ENCODE assay signal across 17 cellular contexts in the genomic region with DNA sequence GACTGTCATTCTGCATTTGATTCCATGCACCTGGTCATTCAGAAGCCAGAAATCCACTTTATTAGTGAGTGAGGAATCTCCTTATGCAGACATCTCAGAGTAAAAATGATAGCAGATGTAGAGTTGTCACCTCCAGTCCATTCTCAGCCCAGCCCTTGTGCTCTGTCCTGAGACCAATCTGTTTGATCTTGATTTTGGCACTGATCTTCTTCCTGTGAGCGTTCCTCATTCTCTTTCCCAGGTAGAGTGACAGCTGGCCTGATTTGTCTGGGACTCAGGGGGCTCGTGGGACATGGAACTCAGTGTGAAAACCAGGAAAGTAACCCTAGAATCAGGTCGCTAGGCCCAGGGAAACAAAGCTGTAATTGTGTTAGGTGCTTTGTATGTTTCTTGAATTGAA. TPM values are rescaled to one million over a fixed set of nuclear protein-coding genes. Genes with fewer than 3 reads are reported as not detected.
A peak's percentile ranks its signal among the peaks of the same experiment; 100 is the strongest.
DNase-seq lines count a peak whose midpoint lies in the region; ATAC-seq, FAIRE-seq and TF ChIP-seq lines count a peak whose summit lies in the region.
"Had no signal": no experiment of that assay in that cellular context is flagged by ENCODE, and none has a peak within 500 bp of the region (broad histone marks: within the 10 kb centered on the region; RNA-seq: fewer than 3 reads in every experiment).

No MANE protein-coding gene starts in this region.

- no peaks in the 10 kb centered on the region for H3K27me3 ChIP-seq in CD4-positive, alpha-beta T cell (ENCODE audit: control insufficient read depth, insufficient read depth, low read length)
- H3K27me3 ChIP-seq: brain microvascular endothelial cell had no signal

- no peak for FAIRE-seq in RCC 7860 (lab: Jason Lieb, UNC)
- FAIRE-seq: A549, G401.6 had no signal

- no peak overlapping the region for H3K27ac ChIP-seq in CD4-positive, alpha-beta T cell (ENCODE audit: low read depth, low read length)
- H3K27ac ChIP-seq: A549, brain microvascular endothelial cell, thoracic aorta had no signal

- H3K4me1 Mint-ChIP-seq in T-helper 2 cell treated with Interferon-gamma antibody and Interleukin-4, amounts not matched to agents 5 μg/mL and 100 μg/mL, for 36 hours (ENCODE audit: low read depth): peaks cover 85% of the 10 kb centered on the region
- H3K4me1 Mint-ChIP-seq in CD4-positive, alpha-beta T cell (ENCODE audit: low read depth): peaks cover 95% of the 10 kb centered on the region
- H3K4me1 Mint-ChIP-seq in activated B cell treated with CpG ODN at 0.5 μM for 24 hours: peaks cover 91% of the 10 kb centered on the region

- 66 to 80% methylated on average over 3 of the region's 3 CpGs for WGBS in lower leg skin, 2 donors

- POLR2A ChIA-PET in CD4-positive, alpha-beta T cell (lab: Charles Lee): interaction anchor here (1.0 to 8.0 kb wide), 5 partner anchors 10 to 115 kb away, joined by 3 to 67 read pairs (median 17); partner anchors contain the start of gene ARHGAP25
- POLR2A ChIA-PET in activated B cell treated with CpG ODN at 0.5 μM for 24 hours (lab: Charles Lee): interaction anchor here (0.7 to 11.4 kb wide), 7 partner anchors 9 to 277 kb away, joined by 3 to 74 read pairs (median 9); partner anchors contain the start of genes APLF, ARHGAP25 and FBXO48

- TF ChIP-seq POLR2A in lower leg skin (IDR thresholded peaks at IDR 0.05): no peak

- H3K36me3 Mint-ChIP-seq in T-helper 2 cell treated with Interferon-gamma antibody and Interleukin-4, amounts not matched to agents 5 μg/mL and 100 μg/mL, for 36 hours (ENCODE audit: low read depth): peaks cover 70% of the 10 kb centered on the region
- H3K36me3 Mint-ChIP-seq in CD4-positive, alpha-beta T cell (ENCODE audit: low read depth): peaks cover 83% of the 10 kb centered on the region
- peaks cover 47% of the 10 kb centered on the region for H3K36me3 Mint-ChIP-seq in activated B cell treated with CpG ODN at 0.5 μM for 24 hours (ENCODE audit: low read depth)

- no peaks in the 10 kb centered on the region for H3K9me3 Mint-ChIP-seq in T-helper 2 cell treated with Interferon-gamma antibody and Interleukin-4, amounts not matched to agents 5 μg/mL and 100 μg/mL, for 36 hours
- no peaks in the 10 kb centered on the region for H3K9me3 Mint-ChIP-seq in CD4-positive, alpha-beta T cell
- H3K9me3 Mint-ChIP-seq in activated B cell treated with CpG ODN at 0.5 μM for 24 hours: no peaks in the 10 kb centered on the region

- intact Hi-C loops in CD4-positive, alpha-beta T cell (cut with DNase I, micrococcal nuclease): no loop called here
- intact Hi-C loops in activated B cell treated with CpG ODN at 0.5 μM for 24 hours (cut with micrococcal nuclease): no loop called here
- intact Hi-C loops in lower leg skin (cut with DNase I; ENCODE audit: low total_unique reads): loop anchor here (10.0 kb wide), 1 partner anchor 181 kb away; no protein-coding TSS in a partner anchor

- no peak for DNase-seq in T-helper 2 cell treated with Interferon-gamma antibody and Interleukin-4, amounts not matched to agents 5 μg/mL and 100 μg/mL, for 36 hours (ENCODE audit: low spot score)
- no peak for DNase-seq in T-helper 2 cell
- DNase-seq in CD4-positive, alpha-beta T cell: no peak
- DNase-seq in activated B cell treated with CpG ODN at 0.5 μM for 24 hours: no peak
- peak; percentile 2 to 32 for DNase-seq in lower leg skin (ENCODE audit: low spot score in 2 of 2)
- DNase-seq in RCC 7860 (ENCODE audit: low spot score): no peak
- DNase-seq in H4 (ENCODE audit: low spot score): no peak
- no peak for DNase-seq in NOMO-1 treated with dmso at 0.1 percent for 144 hours (lab: John Stamatoyannopoulos, UW; ENCODE audit: unreplicated experiment)
- DNase-seq: brain microvascular endothelial cell; COR-L47; effector CD8-positive, alpha-beta T cell; NCI-H1694; NCI-H526 had no signal

- no peak overlapping the region for H3K27ac Mint-ChIP-seq in T-helper 2 cell treated with Interferon-gamma antibody and Interleukin-4, amounts not matched to agents 5 μg/mL and 100 μg/mL, for 36 hours
- no peak overlapping the region for H3K27ac Mint-ChIP-seq in CD4-positive, alpha-beta T cell
- peak overlapping the region; percentile 87 for H3K27ac Mint-ChIP-seq in activated B cell treated with CpG ODN at 0.5 μM for 24 hours

- no peak for ATAC-seq in CD4-positive, alpha-beta T cell (ENCODE audit: poor library complexity)
- no peak for ATAC-seq in activated B cell treated with CpG ODN at 0.5 μM for 24 hours (ENCODE audit: low read depth)
- ATAC-seq: A549, left lobe of liver had no signal

- H3K27me3 Mint-ChIP-seq in T-helper 2 cell treated with Interferon-gamma antibody and Interleukin-4, amounts not matched to agents 5 μg/mL and 100 μg/mL, for 36 hours (ENCODE audit: low read depth): no peaks in the 10 kb centered on the region
- H3K27me3 Mint-ChIP-seq in CD4-positive, alpha-beta T cell: no peaks in the 10 kb centered on the region
- H3K27me3 Mint-ChIP-seq in activated B cell treated with CpG ODN at 0.5 μM for 24 hours: no peaks in the 10 kb centered on the region

- no peak for TF ChIP-seq CTCF in CD4-positive, alpha-beta T cell (IDR thresholded peaks at IDR 0.05)
- TF ChIP-seq CTCF in activated B cell treated with CpG ODN at 0.5 μM for 24 hours (IDR thresholded peaks at IDR 0.05) (no peak), lower leg skin (IDR thresholded peaks at IDR 0.05) (no peak)

- no peak overlapping the region for H3K4me3 ChIP-seq in lower leg skin (ENCODE audit: low read depth, poor library complexity, severe bottlenecking)
- H3K4me3 ChIP-seq: A549, thoracic aorta had no signal

- H3K9me3 ChIP-seq in CD4-positive, alpha-beta T cell (ENCODE audit: control insufficient read depth, low read length): no peaks in the 10 kb centered on the region
- H3K9me3 ChIP-seq: A549, thoracic aorta had no signal

- H3K4me3 Mint-ChIP-seq in T-helper 2 cell treated with Interferon-gamma antibody and Interleukin-4, amounts not matched to agents 5 μg/mL and 100 μg/mL, for 36 hours: peak overlapping the region; percentile 56
- H3K4me3 Mint-ChIP-seq in CD4-positive, alpha-beta T cell: peak overlapping the region; percentile 70
- H3K4me3 Mint-ChIP-seq in activated B cell treated with CpG ODN at 0.5 μM for 24 hours: peak overlapping the region; percentile 55

- CTCF ChIA-PET in CD4-positive, alpha-beta T cell (lab: Charles Lee): interaction anchor here (0.7 to 2.3 kb wide), 5 partner anchors 9 to 96 kb away, joined by 3 to 10 read pairs (median 4); no protein-coding TSS in a partner anchor
- CTCF ChIA-PET in activated B cell treated with CpG ODN at 0.5 μM for 24 hours (lab: Charles Lee): interaction anchor here (0.8 to 3.4 kb wide), 6 partner anchors 8 to 256 kb away, joined by 3 to 25 read pairs (median 10); no protein-coding TSS in a partner anchor

RNA-seq across cellular contexts. Expression of gene ARHGAP25, which starts 8.9 kb away (rescaled TPM):
- 10 to 100 TPM; 39.3 to 41.8 TPM for total RNA-seq in CD4-positive, alpha-beta T cell
- total RNA-seq in activated B cell treated with CpG ODN at 0.5 μM for 24 hours (324 and 336 TPM in 2 replicates), lower leg skin (1 to 10 TPM; 3.3 to 9.6 (median 4.9) TPM)
- total RNA-seq in H4 (2014; rRNA removed; shearing (Covaris generic)): 0.49 and 0.56 TPM in 2 replicates

Comparison
In these comparisons a context has a peak if more than half of its experiments do, and no peak if none do; other contexts are left out.
1. DNase-seq: peak in lower leg skin (2 of 2); none in T-helper 2 cell treated with Interferon-gamma antibody and Interleukin-4, amounts not matched to agents 5 μg/mL and 100 μg/mL, for 36 hours (single experiment), T-helper 2 cell (0 of 5), CD4-positive, alpha-beta T cell (0 of 10), activated B cell treated with CpG ODN at 0.5 μM for 24 hours (single experiment), RCC 7860 (single experiment), H4 (single experiment) and NOMO-1 treated with dmso at 0.1 percent for 144 hours (single experiment).
2. Peak in every context shown above with its lines, with median percentiles within 50 percentile points of each other: H3K4me3 Mint-ChIP-seq.